Comparison of ENCODE assay signal across 1 cellular context in genomic region chr1:36385410-36386261, GRCh38.
TF ChIP-seq lines count a peak whose summit lies in the region.

TSS of gene STK40 (minus strand) at chr1:36385924. CDS start at chr1:36361332, 24,592 bp downstream.

TF ChIP-seq in H1, 55 proteins besides CTCF, POLR2A, EP300 and RAD21 (continued from another document):
- TF ChIP-seq, protein P1, sequence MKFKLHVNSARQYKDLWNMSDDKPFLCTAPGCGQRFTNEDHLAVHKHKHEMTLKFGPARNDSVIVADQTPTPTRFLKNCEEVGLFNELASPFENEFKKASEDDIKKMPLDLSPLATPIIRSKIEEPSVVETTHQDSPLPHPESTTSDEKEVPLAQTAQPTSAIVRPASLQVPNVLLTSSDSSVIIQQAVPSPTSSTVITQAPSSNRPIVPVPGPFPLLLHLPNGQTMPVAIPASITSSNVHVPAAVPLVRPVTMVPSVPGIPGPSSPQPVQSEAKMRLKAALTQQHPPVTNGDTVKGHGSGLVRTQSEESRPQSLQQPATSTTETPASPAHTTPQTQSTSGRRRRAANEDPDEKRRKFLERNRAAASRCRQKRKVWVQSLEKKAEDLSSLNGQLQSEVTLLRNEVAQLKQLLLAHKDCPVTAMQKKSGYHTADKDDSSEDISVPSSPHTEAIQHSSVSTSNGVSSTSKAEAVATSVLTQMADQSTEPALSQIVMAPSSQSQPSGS (IDR thresholded peaks at IDR 0.05; ENCODE audit: low read length) = no peak
- peak; percentile 81 to 85; a peak in 3 of 4 replicates for TF ChIP-seq SIN3A (conservative IDR thresholded peaks at IDR 0.05 in 1 of 2, IDR thresholded peaks at IDR 0.05 in 1 of 2; ENCODE audit: low read depth in 1 of 2, low read length in 2 of 2)
- no peak for TF ChIP-seq ZNF274 (IDR thresholded peaks at IDR 0.05; ENCODE audit: borderline replicate concordance, extremely low read depth, low read length)
- no peak for TF ChIP-seq CHD1 (IDR thresholded peaks at IDR 0.05; ENCODE audit: low read depth, low read length)
- no peak for TF ChIP-seq CEBPB (IDR thresholded peaks at IDR 0.05; ENCODE audit: low read depth, low read length)
- no peak for TF ChIP-seq JUND (IDR thresholded peaks at IDR 0.05; ENCODE audit: low read length)
- TF ChIP-seq SP1 (IDR thresholded peaks at IDR 0.05; ENCODE audit: low read depth, low read length) = peak; percentile 99
- peak; percentile 74 for TF ChIP-seq SIX5 (IDR thresholded peaks at IDR 0.05; ENCODE audit: low read depth, low read length)
- TF ChIP-seq SP4 (IDR thresholded peaks at IDR 0.05; ENCODE audit: low read length) = peak; percentile 47; the same call in 1 of the 2 replicates
- TF ChIP-seq FOSL1 (IDR thresholded peaks at IDR 0.05; ENCODE audit: insufficient read depth, low read depth, low read length) = no peak
- TF ChIP-seq SUZ12 (IDR thresholded peaks at IDR 0.05; ENCODE audit: low read length) = no peak
- TF ChIP-seq KDM4A (IDR thresholded peaks at IDR 0.05; ENCODE audit: low read depth, low read length, severe bottlenecking) = no peak
- no peak for TF ChIP-seq BCL11A (IDR thresholded peaks at IDR 0.05; ENCODE audit: low read depth in 2 of 2, low read length in 2 of 2)
- no peak for TF ChIP-seq HDAC2 (IDR thresholded peaks at IDR 0.05; ENCODE audit: borderline replicate concordance in 1 of 2, low read depth in 2 of 2, low read length in 2 of 2)
- TF ChIP-seq RFX5 (IDR thresholded peaks at IDR 0.05; ENCODE audit: borderline replicate concordance, low read depth, low read length) = no peak
- TF ChIP-seq, protein P2, sequence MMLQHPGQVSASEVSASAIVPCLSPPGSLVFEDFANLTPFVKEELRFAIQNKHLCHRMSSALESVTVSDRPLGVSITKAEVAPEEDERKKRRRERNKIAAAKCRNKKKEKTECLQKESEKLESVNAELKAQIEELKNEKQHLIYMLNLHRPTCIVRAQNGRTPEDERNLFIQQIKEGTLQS (IDR thresholded peaks at IDR 0.05; ENCODE audit: insufficient read depth, low read depth, low read length) = no peak
- no peak for TF ChIP-seq MAFK (IDR thresholded peaks at IDR 0.05; ENCODE audit: low read depth, low read length)
- no peak for TF ChIP-seq TBP (IDR thresholded peaks at IDR 0.05; ENCODE audit: low read depth, low read length)
- TF ChIP-seq CTBP2 (IDR thresholded peaks at IDR 0.05; ENCODE audit: borderline replicate concordance, insufficient read depth, insufficient read length, low read length) = no peak
- no peak for TF ChIP-seq POLR2AphosphoS5 (IDR thresholded peaks at IDR 0.05; ENCODE audit: low read depth, low read length)
- TF ChIP-seq, protein P3, sequence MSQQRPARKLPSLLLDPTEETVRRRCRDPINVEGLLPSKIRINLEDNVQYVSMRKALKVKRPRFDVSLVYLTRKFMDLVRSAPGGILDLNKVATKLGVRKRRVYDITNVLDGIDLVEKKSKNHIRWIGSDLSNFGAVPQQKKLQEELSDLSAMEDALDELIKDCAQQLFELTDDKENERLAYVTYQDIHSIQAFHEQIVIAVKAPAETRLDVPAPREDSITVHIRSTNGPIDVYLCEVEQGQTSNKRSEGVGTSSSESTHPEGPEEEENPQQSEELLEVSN (IDR thresholded peaks at IDR 0.05) = no peak
- no peak for TF ChIP-seq MAX (IDR thresholded peaks at IDR 0.05)
- TF ChIP-seq SIRT6 (IDR thresholded peaks at IDR 0.05; ENCODE audit: low read length) = no peak
- TF ChIP-seq SP2 (IDR thresholded peaks at IDR 0.05; ENCODE audit: low read length) = peak; percentile 79
- TF ChIP-seq KDM5A (IDR thresholded peaks at IDR 0.05; ENCODE audit: low read length) = no peak
- no peak for TF ChIP-seq GABPA (IDR thresholded peaks at IDR 0.05; ENCODE audit: borderline replicate concordance, insufficient read depth, low read length)
- no peak for TF ChIP-seq TAF7 (optimal IDR thresholded peaks at IDR 0.05; ENCODE audit: borderline replicate concordance, low read depth, low read length)
- TF ChIP-seq, protein P4, sequence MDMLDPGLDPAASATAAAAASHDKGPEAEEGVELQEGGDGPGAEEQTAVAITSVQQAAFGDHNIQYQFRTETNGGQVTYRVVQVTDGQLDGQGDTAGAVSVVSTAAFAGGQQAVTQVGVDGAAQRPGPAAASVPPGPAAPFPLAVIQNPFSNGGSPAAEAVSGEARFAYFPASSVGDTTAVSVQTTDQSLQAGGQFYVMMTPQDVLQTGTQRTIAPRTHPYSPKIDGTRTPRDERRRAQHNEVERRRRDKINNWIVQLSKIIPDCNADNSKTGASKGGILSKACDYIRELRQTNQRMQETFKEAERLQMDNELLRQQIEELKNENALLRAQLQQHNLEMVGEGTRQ (IDR thresholded peaks at IDR 0.05; ENCODE audit: low read length) = no peak
- no peak for TF ChIP-seq TCF12 (IDR thresholded peaks at IDR 0.05; ENCODE audit: low read depth, low read length)
- TF ChIP-seq EZH2 (IDR thresholded peaks at IDR 0.05; ENCODE audit: low read depth, low read length, severe bottlenecking) = no peak
- no peak for TF ChIP-seq TAF1 (IDR thresholded peaks at IDR 0.05; ENCODE audit: low read depth, low read length)
- no peak for TF ChIP-seq POU5F1 (IDR thresholded peaks at IDR 0.05; ENCODE audit: low read depth, low read length)
- no peak for TF ChIP-seq JUN (IDR thresholded peaks at IDR 0.05; ENCODE audit: low read depth, low read length)
- TF ChIP-seq YY1 (IDR thresholded peaks at IDR 0.05; ENCODE audit: low read depth, low read length) = peak; percentile 99
- TF ChIP-seq SAP30 (IDR thresholded peaks at IDR 0.05; ENCODE audit: insufficient read depth, insufficient replicate concordance, low read length) = peak; percentile 4
- TF ChIP-seq, protein P5, sequence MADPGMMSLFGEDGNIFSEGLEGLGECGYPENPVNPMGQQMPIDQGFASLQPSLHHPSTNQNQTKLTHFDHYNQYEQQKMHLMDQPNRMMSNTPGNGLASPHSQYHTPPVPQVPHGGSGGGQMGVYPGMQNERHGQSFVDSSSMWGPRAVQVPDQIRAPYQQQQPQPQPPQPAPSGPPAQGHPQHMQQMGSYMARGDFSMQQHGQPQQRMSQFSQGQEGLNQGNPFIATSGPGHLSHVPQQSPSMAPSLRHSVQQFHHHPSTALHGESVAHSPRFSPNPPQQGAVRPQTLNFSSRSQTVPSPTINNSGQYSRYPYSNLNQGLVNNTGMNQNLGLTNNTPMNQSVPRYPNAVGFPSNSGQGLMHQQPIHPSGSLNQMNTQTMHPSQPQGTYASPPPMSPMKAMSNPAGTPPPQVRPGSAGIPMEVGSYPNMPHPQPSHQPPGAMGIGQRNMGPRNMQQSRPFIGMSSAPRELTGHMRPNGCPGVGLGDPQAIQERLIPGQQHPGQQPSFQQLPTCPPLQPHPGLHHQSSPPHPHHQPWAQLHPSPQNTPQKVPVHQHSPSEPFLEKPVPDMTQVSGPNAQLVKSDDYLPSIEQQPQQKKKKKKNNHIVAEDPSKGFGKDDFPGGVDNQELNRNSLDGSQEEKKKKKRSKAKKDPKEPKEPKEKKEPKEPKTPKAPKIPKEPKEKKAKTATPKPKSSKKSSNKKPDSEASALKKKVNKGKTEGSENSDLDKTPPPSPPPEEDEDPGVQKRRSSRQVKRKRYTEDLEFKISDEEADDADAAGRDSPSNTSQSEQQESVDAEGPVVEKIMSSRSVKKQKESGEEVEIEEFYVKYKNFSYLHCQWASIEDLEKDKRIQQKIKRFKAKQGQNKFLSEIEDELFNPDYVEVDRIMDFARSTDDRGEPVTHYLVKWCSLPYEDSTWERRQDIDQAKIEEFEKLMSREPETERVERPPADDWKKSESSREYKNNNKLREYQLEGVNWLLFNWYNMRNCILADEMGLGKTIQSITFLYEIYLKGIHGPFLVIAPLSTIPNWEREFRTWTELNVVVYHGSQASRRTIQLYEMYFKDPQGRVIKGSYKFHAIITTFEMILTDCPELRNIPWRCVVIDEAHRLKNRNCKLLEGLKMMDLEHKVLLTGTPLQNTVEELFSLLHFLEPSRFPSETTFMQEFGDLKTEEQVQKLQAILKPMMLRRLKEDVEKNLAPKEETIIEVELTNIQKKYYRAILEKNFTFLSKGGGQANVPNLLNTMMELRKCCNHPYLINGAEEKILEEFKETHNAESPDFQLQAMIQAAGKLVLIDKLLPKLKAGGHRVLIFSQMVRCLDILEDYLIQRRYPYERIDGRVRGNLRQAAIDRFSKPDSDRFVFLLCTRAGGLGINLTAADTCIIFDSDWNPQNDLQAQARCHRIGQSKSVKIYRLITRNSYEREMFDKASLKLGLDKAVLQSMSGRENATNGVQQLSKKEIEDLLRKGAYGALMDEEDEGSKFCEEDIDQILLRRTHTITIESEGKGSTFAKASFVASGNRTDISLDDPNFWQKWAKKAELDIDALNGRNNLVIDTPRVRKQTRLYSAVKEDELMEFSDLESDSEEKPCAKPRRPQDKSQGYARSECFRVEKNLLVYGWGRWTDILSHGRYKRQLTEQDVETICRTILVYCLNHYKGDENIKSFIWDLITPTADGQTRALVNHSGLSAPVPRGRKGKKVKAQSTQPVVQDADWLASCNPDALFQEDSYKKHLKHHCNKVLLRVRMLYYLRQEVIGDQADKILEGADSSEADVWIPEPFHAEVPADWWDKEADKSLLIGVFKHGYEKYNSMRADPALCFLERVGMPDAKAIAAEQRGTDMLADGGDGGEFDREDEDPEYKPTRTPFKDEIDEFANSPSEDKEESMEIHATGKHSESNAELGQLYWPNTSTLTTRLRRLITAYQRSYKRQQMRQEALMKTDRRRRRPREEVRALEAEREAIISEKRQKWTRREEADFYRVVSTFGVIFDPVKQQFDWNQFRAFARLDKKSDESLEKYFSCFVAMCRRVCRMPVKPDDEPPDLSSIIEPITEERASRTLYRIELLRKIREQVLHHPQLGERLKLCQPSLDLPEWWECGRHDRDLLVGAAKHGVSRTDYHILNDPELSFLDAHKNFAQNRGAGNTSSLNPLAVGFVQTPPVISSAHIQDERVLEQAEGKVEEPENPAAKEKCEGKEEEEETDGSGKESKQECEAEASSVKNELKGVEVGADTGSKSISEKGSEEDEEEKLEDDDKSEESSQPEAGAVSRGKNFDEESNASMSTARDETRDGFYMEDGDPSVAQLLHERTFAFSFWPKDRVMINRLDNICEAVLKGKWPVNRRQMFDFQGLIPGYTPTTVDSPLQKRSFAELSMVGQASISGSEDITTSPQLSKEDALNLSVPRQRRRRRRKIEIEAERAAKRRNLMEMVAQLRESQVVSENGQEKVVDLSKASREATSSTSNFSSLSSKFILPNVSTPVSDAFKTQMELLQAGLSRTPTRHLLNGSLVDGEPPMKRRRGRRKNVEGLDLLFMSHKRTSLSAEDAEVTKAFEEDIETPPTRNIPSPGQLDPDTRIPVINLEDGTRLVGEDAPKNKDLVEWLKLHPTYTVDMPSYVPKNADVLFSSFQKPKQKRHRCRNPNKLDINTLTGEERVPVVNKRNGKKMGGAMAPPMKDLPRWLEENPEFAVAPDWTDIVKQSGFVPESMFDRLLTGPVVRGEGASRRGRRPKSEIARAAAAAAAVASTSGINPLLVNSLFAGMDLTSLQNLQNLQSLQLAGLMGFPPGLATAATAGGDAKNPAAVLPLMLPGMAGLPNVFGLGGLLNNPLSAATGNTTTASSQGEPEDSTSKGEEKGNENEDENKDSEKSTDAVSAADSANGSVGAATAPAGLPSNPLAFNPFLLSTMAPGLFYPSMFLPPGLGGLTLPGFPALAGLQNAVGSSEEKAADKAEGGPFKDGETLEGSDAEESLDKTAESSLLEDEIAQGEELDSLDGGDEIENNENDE (IDR thresholded peaks at IDR 0.05; ENCODE audit: insufficient replicate concordance, low read length) = no peak
- TF ChIP-seq RBBP5 (IDR thresholded peaks at IDR 0.05; ENCODE audit: borderline replicate concordance, low read depth, low read length) = no peak
- no peak for TF ChIP-seq RXRA (IDR thresholded peaks at IDR 0.05; ENCODE audit: insufficient read depth, low read depth, low read length)
- no peak for TF ChIP-seq BRCA1 (IDR thresholded peaks at IDR 0.05; ENCODE audit: low read depth, low read length)
- TF ChIP-seq HDAC6 (IDR thresholded peaks at IDR 0.05; ENCODE audit: low read depth, low read length) = no peak
- no peak for TF ChIP-seq KDM1A (IDR thresholded peaks at IDR 0.05; ENCODE audit: borderline replicate concordance, low read length)
- no peak for TF ChIP-seq CBX8 (IDR thresholded peaks at IDR 0.05; ENCODE audit: borderline replicate concordance, low read depth, low read length)
- no peak for TF ChIP-seq BACH1 (IDR thresholded peaks at IDR 0.05; ENCODE audit: low read length)
- no peak for TF ChIP-seq CBX5 (IDR thresholded peaks at IDR 0.05; ENCODE audit: low read depth, low read length)
- peak; percentile 91 for TF ChIP-seq CHD2 (IDR thresholded peaks at IDR 0.05; ENCODE audit: low read length)
- peak; percentile 63; the same call in 1 of the 2 replicates for TF ChIP-seq CREB1 (IDR thresholded peaks at IDR 0.05)
- TF ChIP-seq TEAD4 (IDR thresholded peaks at IDR 0.05; ENCODE audit: low read depth, low read length) = no peak
- no peak for TF ChIP-seq RNF2 (IDR thresholded peaks at IDR 0.05; ENCODE audit: borderline replicate concordance, low read depth, low read length, missing control alignments, poor library complexity, severe bottlenecking)
- no peak for TF ChIP-seq EGR1 (IDR thresholded peaks at IDR 0.05; ENCODE audit: borderline replicate concordance, low read depth, low read length)
